8 cellular contexts compared by ENCODE assay signal in genomic region chr10:60777696-60778213, GRCh38. TPM values are rescaled to one million over a fixed set of nuclear protein-coding genes. Genes with fewer than 3 reads are reported as not detected.
A peak's percentile ranks its signal among the peaks of the same experiment; 100 is the strongest.
DNase-seq lines count a peak whose midpoint lies in the region; ATAC-seq and TF ChIP-seq lines count a peak whose summit lies in the region.

No MANE protein-coding gene starts in this region.

- TF ChIP-seq CTCF in BE2C (IDR thresholded peaks at IDR 0.05; ENCODE audit: low read depth, low read length), result no peak
- TF ChIP-seq CTCF in HL-60 (IDR thresholded peaks at IDR 0.05; ENCODE audit: insufficient read depth, low read length), result no peak

- no peaks in the 10 kb centered on the region for H3K9me3 Mint-ChIP-seq in dendritic cell treated with granulocyte-macrophage colony-stimulating factor and Interleukin-4, amounts not matched to agents 40 ng/mL and 50 ng/mL, for 4 days

- H3K4me3 ChIP-seq in BE2C (ENCODE audit: low read depth, low read length) (peak overlapping the region; percentile 83), HL-60 (replicated peaks; ENCODE audit: insufficient read depth, low read length) (peak overlapping the region; percentile 23; the same call in 1 of the 2 replicates), neuron (ENCODE audit: low read length) (peak overlapping the region; percentile 54)

- H3K27ac ChIP-seq in HL-60 (replicated peaks), result peak overlapping the region; percentile 98

- ATAC-seq in GM21390 (IDR thresholded peaks at IDR 0.05; ENCODE audit: unreplicated experiment), result peak; percentile 16

- peaks cover 6% of the 10 kb centered on the region for H3K36me3 Mint-ChIP-seq in dendritic cell treated with granulocyte-macrophage colony-stimulating factor and Interleukin-4, amounts not matched to agents 40 ng/mL and 50 ng/mL, for 4 days (ENCODE audit: low read depth)

- DNase-seq in BE2C (no peak), HL-60 (ENCODE audit: low read depth in 1 of 2, low spot score in 1 of 2) (no peak), HK-2 (ENCODE audit: unreplicated experiment) (no peak), KG1 (lab: John Stamatoyannopoulos, UW) (no peak), COR-L47 (lab: John Stamatoyannopoulos, UW) (no peak)

- H3K4me1 ChIP-seq in BE2C (peaks cover 2% of the 10 kb centered on the region; the same call in 1 of the 2 replicates), neuron (ENCODE audit: insufficient read depth, low read length) (peaks cover 20% of the 10 kb centered on the region)

- H3K27me3 ChIP-seq in BE2C (no peaks in the 10 kb centered on the region), HL-60 (ENCODE audit: insufficient read depth, poor library complexity, severe bottlenecking) (no peaks in the 10 kb centered on the region), neuron (ENCODE audit: insufficient read depth, low read length) (no peaks in the 10 kb centered on the region)

- intact Hi-C loops in dendritic cell treated with granulocyte-macrophage colony-stimulating factor and Interleukin-4, amounts not matched to agents 40 ng/mL and 50 ng/mL, for 4 days (cut with micrococcal nuclease), result loop anchor here (5.0 to 10.0 kb wide), 2 partner anchors 113 to 165 kb away; partner anchors contain the start of gene RHOBTB1

- peaks cover 9% of the 10 kb centered on the region for H3K4me1 Mint-ChIP-seq in dendritic cell treated with granulocyte-macrophage colony-stimulating factor and Interleukin-4, amounts not matched to agents 40 ng/mL and 50 ng/mL, for 4 days (ENCODE audit: low read depth)

- peaks cover 1% of the 10 kb centered on the region for H3K27me3 Mint-ChIP-seq in dendritic cell treated with granulocyte-macrophage colony-stimulating factor and Interleukin-4, amounts not matched to agents 40 ng/mL and 50 ng/mL, for 4 days

- peak overlapping the region; percentile 79 for H3K27ac Mint-ChIP-seq in dendritic cell treated with granulocyte-macrophage colony-stimulating factor and Interleukin-4, amounts not matched to agents 40 ng/mL and 50 ng/mL, for 4 days

- peak overlapping the region; percentile 98 for H3K4me3 Mint-ChIP-seq in dendritic cell treated with granulocyte-macrophage colony-stimulating factor and Interleukin-4, amounts not matched to agents 40 ng/mL and 50 ng/mL, for 4 days

- H3K36me3 ChIP-seq in BE2C (peaks cover 14% of the 10 kb centered on the region), neuron (ENCODE audit: insufficient read depth, low read length) (peaks cover 15% of the 10 kb centered on the region)

- no peaks in the 10 kb centered on the region for H3K9me3 ChIP-seq in BE2C
- peaks cover 1% of the 10 kb centered on the region for H3K9me3 ChIP-seq in neuron (ENCODE audit: low read length)

- peak overlapping the region; percentile 98 for H2AFZ ChIP-seq in neuron (ENCODE audit: low read depth, low read length)

RNA-seq across cellular contexts. Expression of gene CDK1, which starts 0.5 kb away (rescaled TPM):
- 13.7 TPM for polyA plus RNA-seq in BE2C (2012; ENCODE audit: insufficient read depth, insufficient read length, low read depth)

Comparison
In these comparisons a context has a peak if more than half of its experiments do, and no peak if none do; other contexts are left out.
1. H3K4me3 ChIP-seq: peak in every context shown above with its lines; median percentile 83 in BE2C; 54 in neuron; 23 in HL-60.